Comparison of ENCODE assay signal across 8 cellular contexts in the genomic region with DNA sequence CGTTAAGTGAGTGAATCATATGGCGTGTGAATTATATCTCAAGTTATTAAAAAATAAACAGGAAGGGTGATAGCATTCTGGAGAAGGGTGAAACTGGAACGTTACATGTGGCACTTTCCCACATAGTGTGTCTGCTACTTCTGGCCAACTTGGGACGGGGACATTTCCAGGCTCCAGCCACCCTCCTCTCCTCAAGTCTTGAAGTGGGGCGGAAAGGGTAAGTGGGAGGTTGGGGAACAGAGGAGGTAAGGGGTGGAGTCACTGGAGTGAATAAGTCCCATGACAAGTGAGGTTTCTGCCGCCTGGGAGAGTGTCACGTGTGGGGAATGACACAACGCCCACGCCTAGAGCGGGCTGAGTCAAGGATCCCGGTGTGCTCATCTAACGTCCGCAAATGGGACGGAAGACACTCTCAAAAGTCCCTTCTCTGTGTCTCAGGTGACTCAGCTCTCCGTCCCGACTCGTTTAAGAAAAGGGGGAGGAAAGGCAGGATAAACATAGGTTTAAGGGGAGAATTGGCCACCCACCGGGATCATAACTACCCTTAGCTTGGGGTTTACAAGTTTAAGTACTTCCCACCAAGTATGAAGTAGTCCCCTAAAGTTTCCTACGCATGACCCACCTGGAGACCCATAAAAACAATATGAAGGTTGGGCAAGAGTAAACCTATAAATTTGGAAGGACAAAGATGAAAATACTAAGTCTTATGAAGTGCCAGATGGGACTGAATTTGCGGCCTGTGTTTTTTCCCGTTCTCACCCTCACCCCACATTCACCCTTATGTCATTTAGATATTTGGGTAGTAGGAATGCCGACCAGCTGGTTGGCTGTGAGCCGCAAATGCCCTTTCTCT. TPM values are rescaled to one million over a fixed set of nuclear protein-coding genes. Genes with fewer than 3 reads are reported as not detected.
DNase-seq lines count a peak whose midpoint lies in the region; ATAC-seq and TF ChIP-seq lines count a peak whose summit lies in the region.

No MANE protein-coding gene starts in this region.

- CTCF ChIA-PET in RWPE1 (lab: Yijun Ruan, JAX) = interaction anchor here (0.6 to 1.9 kb wide), 4 partner anchors 9 to 118 kb away, joined by 3 to 6 read pairs (median 4); a partner anchor contains a TSS

- H3K27ac Mint-ChIP-seq in activated T-helper 2 cell treated with anti-CD3 and anti-CD28 coated beads, Interferon-gamma antibody, Interleukin-2, Interleukin-4, amounts not matched to agents 10 μg/mL and 5 μg/mL and 100 μg/mL, durations not matched to agents 14 hours and 24 hours and 36 hours = peak overlapping the region; percentile 99
- peak overlapping the region; percentile 94 to 100 (median 99) for H3K27ac Mint-ChIP-seq in naive thymus-derived CD8-positive, alpha-beta T cell
- H3K27ac Mint-ChIP-seq in stimulated activated effector memory CD8-positive, alpha-beta T cell treated with anti-CD3 and anti-CD28 coated beads, Interleukin-12 subunit alpha, Interleukin-12 subunit beta, amount 100 ng/mL, for 72 hours = peak overlapping the region; percentile 97

- peak; percentile 52 for TF ChIP-seq POLR2A in GM15510 (IDR thresholded peaks at IDR 0.05; ENCODE audit: borderline replicate concordance, extremely low read depth, insufficient read length)

- peak overlapping the region; percentile 89 for H3K4me3 Mint-ChIP-seq in activated T-helper 2 cell treated with anti-CD3 and anti-CD28 coated beads, Interferon-gamma antibody, Interleukin-2, Interleukin-4, amounts not matched to agents 10 μg/mL and 5 μg/mL and 100 μg/mL, durations not matched to agents 14 hours and 24 hours and 36 hours (ENCODE audit: low read depth)
- peak overlapping the region; percentile 92 to 99 (median 96) for H3K4me3 Mint-ChIP-seq in naive thymus-derived CD8-positive, alpha-beta T cell
- H3K4me3 Mint-ChIP-seq in stimulated activated effector memory CD8-positive, alpha-beta T cell treated with anti-CD3 and anti-CD28 coated beads, Interleukin-12 subunit alpha, Interleukin-12 subunit beta, amount 100 ng/mL, for 72 hours = peak overlapping the region; percentile 91

- H3K36me3 Mint-ChIP-seq in activated T-helper 2 cell treated with anti-CD3 and anti-CD28 coated beads, Interferon-gamma antibody, Interleukin-2, Interleukin-4, amounts not matched to agents 10 μg/mL and 5 μg/mL and 100 μg/mL, durations not matched to agents 14 hours and 24 hours and 36 hours (ENCODE audit: low read depth) = peaks cover 8% of the 10 kb centered on the region
- no peaks in the 10 kb centered on the region for H3K36me3 Mint-ChIP-seq in naive thymus-derived CD8-positive, alpha-beta T cell
- peaks cover 27% of the 10 kb centered on the region for H3K36me3 Mint-ChIP-seq in stimulated activated effector memory CD8-positive, alpha-beta T cell treated with anti-CD3 and anti-CD28 coated beads, Interleukin-12 subunit alpha, Interleukin-12 subunit beta, amount 100 ng/mL, for 72 hours

- DNase-seq in RWPE1 (ENCODE audit: low spot score) (peak; percentile 94), fibroblast of peridontal ligament (ENCODE audit: extremely low read depth) (peak; percentile 92)
- DNase-seq in activated T-helper 2 cell treated with anti-CD3 and anti-CD28 coated beads, Interferon-gamma antibody, Interleukin-2, Interleukin-4, amounts not matched to agents 10 μg/mL and 5 μg/mL and 100 μg/mL, durations not matched to agents 14 hours and 24 hours and 36 hours (ENCODE audit: low spot score) = peak; percentile 60
- peak in 7 of 10 donors; percentile 8 to 69 (median 50) for DNase-seq in naive thymus-derived CD8-positive, alpha-beta T cell
- DNase-seq in stimulated activated effector memory CD8-positive, alpha-beta T cell treated with anti-CD3 and anti-CD28 coated beads, Interleukin-12 subunit alpha, Interleukin-12 subunit beta, amount 100 ng/mL, for 72 hours (ENCODE audit: low spot score in 2 of 2) = peak; percentile 66 to 90

- intact Hi-C loops in activated T-helper 2 cell treated with anti-CD3 and anti-CD28 coated beads, Interferon-gamma antibody, Interleukin-2, Interleukin-4, amounts not matched to agents 10 μg/mL and 5 μg/mL and 100 μg/mL, durations not matched to agents 14 hours and 24 hours and 36 hours (cut with micrococcal nuclease) = loop anchor here (1.0 to 5.0 kb wide), 6 partner anchors 25 to 255 kb away; a partner anchor contains a TSS

- peak overlapping the region; percentile 93 for H3K27ac ChIP-seq in RWPE1

- H3K27me3 Mint-ChIP-seq in activated T-helper 2 cell treated with anti-CD3 and anti-CD28 coated beads, Interferon-gamma antibody, Interleukin-2, Interleukin-4, amounts not matched to agents 10 μg/mL and 5 μg/mL and 100 μg/mL, durations not matched to agents 14 hours and 24 hours and 36 hours (ENCODE audit: low read depth) = no peaks in the 10 kb centered on the region
- H3K27me3 Mint-ChIP-seq in naive thymus-derived CD8-positive, alpha-beta T cell = no peaks in the 10 kb centered on the region

- ATAC-seq in HG03457 (IDR thresholded peaks at IDR 0.05; ENCODE audit: unreplicated experiment) (peak; percentile 34), HG03354 (IDR thresholded peaks at IDR 0.05; ENCODE audit: poor library complexity, severe bottlenecking, unreplicated experiment) (no peak)
- no peak for ATAC-seq in naive thymus-derived CD8-positive, alpha-beta T cell
- ATAC-seq in stimulated activated effector memory CD8-positive, alpha-beta T cell treated with anti-CD3 and anti-CD28 coated beads, Interleukin-12 subunit alpha, Interleukin-12 subunit beta, amount 100 ng/mL, for 72 hours = peak; percentile 72

- POLR2A ChIA-PET in RWPE1 (lab: Yijun Ruan, JAX; ENCODE audit: low non-redundant PET) = interaction anchor here (0.6 kb wide), 1 partner anchor 167 kb away, joined by 3 read pairs; no protein-coding TSS in a partner anchor
- POLR2A ChIA-PET in naive thymus-derived CD8-positive, alpha-beta T cell (lab: Charles Lee) = interaction anchor here (0.7 to 2.8 kb wide), 10 partner anchors 14 to 404 kb away, joined by 3 to 37 read pairs (median 3); a partner anchor contains a TSS

- no peaks in the 10 kb centered on the region for H3K9me3 Mint-ChIP-seq in activated T-helper 2 cell treated with anti-CD3 and anti-CD28 coated beads, Interferon-gamma antibody, Interleukin-2, Interleukin-4, amounts not matched to agents 10 μg/mL and 5 μg/mL and 100 μg/mL, durations not matched to agents 14 hours and 24 hours and 36 hours
- no peaks in the 10 kb centered on the region for H3K9me3 Mint-ChIP-seq in naive thymus-derived CD8-positive, alpha-beta T cell
- H3K9me3 Mint-ChIP-seq in stimulated activated effector memory CD8-positive, alpha-beta T cell treated with anti-CD3 and anti-CD28 coated beads, Interleukin-12 subunit alpha, Interleukin-12 subunit beta, amount 100 ng/mL, for 72 hours = no peaks in the 10 kb centered on the region

- peaks cover 38% of the 10 kb centered on the region for H3K4me1 Mint-ChIP-seq in activated T-helper 2 cell treated with anti-CD3 and anti-CD28 coated beads, Interferon-gamma antibody, Interleukin-2, Interleukin-4, amounts not matched to agents 10 μg/mL and 5 μg/mL and 100 μg/mL, durations not matched to agents 14 hours and 24 hours and 36 hours (ENCODE audit: low read depth)
- peaks cover 15 to 46% (median 43%) of the 10 kb centered on the region in 4 donors for H3K4me1 Mint-ChIP-seq in naive thymus-derived CD8-positive, alpha-beta T cell
- peaks cover 45% of the 10 kb centered on the region for H3K4me1 Mint-ChIP-seq in stimulated activated effector memory CD8-positive, alpha-beta T cell treated with anti-CD3 and anti-CD28 coated beads, Interleukin-12 subunit alpha, Interleukin-12 subunit beta, amount 100 ng/mL, for 72 hours

- no peak for TF ChIP-seq CTCF in RWPE1 (conservative IDR thresholded peaks at IDR 0.05; ENCODE audit: low read depth)

RNA-seq across cellular contexts. Expression of a gene that starts 1.2 kb away (rescaled TPM):
- total RNA-seq in activated T-helper 2 cell treated with anti-CD3 and anti-CD28 coated beads, Interferon-gamma antibody, Interleukin-2, Interleukin-4, amounts not matched to agents 10 μg/mL and 5 μg/mL and 100 μg/mL, durations not matched to agents 14 hours and 24 hours and 36 hours = 48.1 and 48.3 TPM in 2 replicates
- 10 to 100 TPM; 52.4 to 58.0 TPM for total RNA-seq in naive thymus-derived CD8-positive, alpha-beta T cell
- 1 to 10 TPM; 2.1 to 3.9 (median 2.8) TPM for polyA plus RNA-seq in naive thymus-derived CD8-positive, alpha-beta T cell

RNA-seq across cellular contexts. Expression of a gene that starts 31.5 kb away (rescaled TPM):
- 360 and 373 TPM in 2 replicates for total RNA-seq in activated T-helper 2 cell treated with anti-CD3 and anti-CD28 coated beads, Interferon-gamma antibody, Interleukin-2, Interleukin-4, amounts not matched to agents 10 μg/mL and 5 μg/mL and 100 μg/mL, durations not matched to agents 14 hours and 24 hours and 36 hours
- 10 to 100 TPM; 15.8 to 20.0 TPM for total RNA-seq in naive thymus-derived CD8-positive, alpha-beta T cell
- 10 to 100 TPM; 64.6 to 95.2 (median 82.1) TPM for polyA plus RNA-seq in naive thymus-derived CD8-positive, alpha-beta T cell

RNA-seq across cellular contexts. Expression of a gene that starts 44.4 kb away (rescaled TPM):
- 708 and 735 TPM in 2 replicates for total RNA-seq in activated T-helper 2 cell treated with anti-CD3 and anti-CD28 coated beads, Interferon-gamma antibody, Interleukin-2, Interleukin-4, amounts not matched to agents 10 μg/mL and 5 μg/mL and 100 μg/mL, durations not matched to agents 14 hours and 24 hours and 36 hours
- total RNA-seq in naive thymus-derived CD8-positive, alpha-beta T cell = 100 to 1,000 TPM; 186 to 198 TPM
- polyA plus RNA-seq in naive thymus-derived CD8-positive, alpha-beta T cell = 100 to 1,000 TPM; 286 to 385 (median 338) TPM

Comparison
In these comparisons a context has a peak if more than half of its experiments do, and no peak if none do; other contexts are left out.
1. ATAC-seq: peak in HG03457 (single experiment) and stimulated activated effector memory CD8-positive, alpha-beta T cell treated with anti-CD3 and anti-CD28 coated beads, Interleukin-12 subunit alpha, Interleukin-12 subunit beta, amount 100 ng/mL, for 72 hours (single experiment); none in naive thymus-derived CD8-positive, alpha-beta T cell (0 of 2) and HG03354 (single experiment).
2. RNA of a gene that starts 31.5 kb away (total RNA-seq): 360 to 373 TPM in activated T-helper 2 cell treated with anti-CD3 and anti-CD28 coated beads, Interferon-gamma antibody, Interleukin-2, Interleukin-4, amounts not matched to agents 10 μg/mL and 5 μg/mL and 100 μg/mL, durations not matched to agents 14 hours and 24 hours and 36 hours; 15.8 to 20.0 TPM in naive thymus-derived CD8-positive, alpha-beta T cell; every median in the first group is over 10 times any median in the second.
3. Peak in every context shown above with its lines, with median percentiles within 50 percentile points of each other: DNase-seq, H3K27ac Mint-ChIP-seq and H3K4me3 Mint-ChIP-seq.